In the genomic region with DNA sequence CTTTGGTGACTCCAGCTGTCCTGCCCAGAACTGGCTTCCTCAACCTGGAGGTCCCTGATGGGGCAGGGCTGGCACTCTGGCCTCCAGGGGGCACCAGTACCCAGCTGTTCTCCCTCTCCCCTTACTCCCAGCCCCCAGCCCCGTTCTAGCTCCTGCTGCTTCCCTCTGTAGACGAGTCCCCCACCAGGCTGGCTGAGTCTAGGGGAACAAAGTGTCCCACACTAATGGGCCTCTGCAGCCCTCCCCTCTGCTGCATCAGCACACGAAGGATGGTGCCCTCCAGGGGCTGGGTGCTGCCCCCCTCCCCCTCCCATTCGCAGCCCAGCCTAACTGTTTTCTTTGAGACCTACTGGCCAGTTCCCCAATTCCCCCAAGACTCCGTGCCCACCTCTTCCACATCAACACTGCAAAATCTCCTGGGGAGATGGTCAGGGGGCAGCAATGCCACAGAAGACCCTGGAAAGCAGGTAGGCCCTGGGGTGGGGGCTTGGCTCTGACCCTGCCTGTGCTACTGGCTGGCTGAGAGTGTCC, we compare ENCODE assay signal across 1 cellular context.
TF ChIP-seq lines count a peak whose summit lies in the region.

No MANE protein-coding gene starts in this region.

TF ChIP-seq in HCT116, 20 proteins besides CTCF, POLR2A, EP300 and RAD21 (continued from another document):
- TF ChIP-seq SRF (IDR thresholded peaks at IDR 0.05; ENCODE audit: low read depth) (no peak), TCF7L2 (IDR thresholded peaks at IDR 0.05; ENCODE audit: borderline replicate concordance, extremely low read depth, insufficient read depth, insufficient read length) (no peak), ZFX (IDR thresholded peaks at IDR 0.05) (no peak), CEBPB (IDR thresholded peaks at IDR 0.05; ENCODE audit: low read depth) (no peak), EZH2 (IDR thresholded peaks at IDR 0.05) (no peak), CBX3 (IDR thresholded peaks at IDR 0.05; ENCODE audit: low read depth) (no peak), SP1 (IDR thresholded peaks at IDR 0.05; ENCODE audit: low read depth) (no peak)
- TF ChIP-seq, protein P1, sequence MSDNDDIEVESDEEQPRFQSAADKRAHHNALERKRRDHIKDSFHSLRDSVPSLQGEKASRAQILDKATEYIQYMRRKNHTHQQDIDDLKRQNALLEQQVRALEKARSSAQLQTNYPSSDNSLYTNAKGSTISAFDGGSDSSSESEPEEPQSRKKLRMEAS (IDR thresholded peaks at IDR 0.05): no peak
